ENCODE assay signal across 18 cellular contexts in genomic region chr5:139680368-139681111, GRCh38. TPM values are rescaled to one million over a fixed set of nuclear protein-coding genes. Genes with fewer than 3 reads are reported as not detected.
A peak's percentile ranks its signal among the peaks of the same experiment; 100 is the strongest.
DNase-seq lines count a peak whose midpoint lies in the region; ATAC-seq, FAIRE-seq and TF ChIP-seq lines count a peak whose summit lies in the region.
"Had no signal": no experiment of that assay in that cellular context is flagged by ENCODE, and none has a peak within 500 bp of the region (broad histone marks: within the 10 kb centered on the region; RNA-seq: fewer than 3 reads in every experiment).

No MANE protein-coding gene starts in this region.

- BruUV-seq in K562 (replicated peaks; lab: Mats Ljungman, UMichigan), result no TSS peak

- peaks cover 60% of the 10 kb centered on the region for H3K79me2 ChIP-seq in K562 (ENCODE audit: control insufficient read depth, insufficient read depth, low read length)

- intact Hi-C loops in K562 (cut with micrococcal nuclease) (no loop called here), dorsolateral prefrontal cortex (cut with DNase I) (no loop called here), right lobe of liver (cut with DNase I) (no loop called here)

- H3K4me3 ChIP-seq in K562 (no peak overlapping the region), dorsolateral prefrontal cortex (peak overlapping the region in 6 of 59 donors; percentile 4 to 24 (median 17)), right lobe of liver (no peak overlapping the region)
- H3K4me3 ChIP-seq: GM12878 had no signal

- H3K27ac ChIP-seq in K562 (ENCODE audit: extremely low read depth, low read depth, low read length) (no peak overlapping the region), dorsolateral prefrontal cortex (peak overlapping the region; percentile 82 to 100 (median 98)), right lobe of liver (no peak overlapping the region)

- FAIRE-seq in K562 (lab: Jason Lieb, UNC), result no peak
- FAIRE-seq: GM12878 had no signal

- in situ Hi-C loops in K562 (cut with MboI), result no loop called here

- H3K4me2 ChIP-seq in K562 (ENCODE audit: insufficient read depth, low read length), result no peak overlapping the region

- ATAC-seq in K562 (no peak), right lobe of liver (no peak)
- no peak for ATAC-seq in stimulated activated naive B cell treated with anti-CD40 and anti-IgM and Interleukin-4, amounts not matched to agents 10 μg/mL and 1 μg/mL and 100 μg/mL, for 72 hours (replicated peaks)
- ATAC-seq: GM12878, HCT116 had no signal

- 94% methylated on average over 32 of the region's 36 CpGs for WGBS in K562 (ENCODE audit: insufficient coverage, low coverage, missing lambda C conversion rate)
- no CpG with 5 or more reads among the region's 36 CpGs for WGBS in right lobe of liver (ENCODE audit: insufficient coverage, low coverage, low lambda C conversion rate, missing lambda C conversion rate)

- H3K27me3 Mint-ChIP-seq in stimulated activated naive B cell treated with anti-CD40 and anti-IgM and Interleukin-4, amounts not matched to agents 10 μg/mL and 1 μg/mL and 100 μg/mL, for 72 hours, result no peaks in the 10 kb centered on the region
- H3K27me3 Mint-ChIP-seq: CD4-positive, alpha-beta memory T cell had no signal

- TF ChIP-seq CTCF in K562 (IDR thresholded peaks at IDR 0.05 in 2 of 3, conservative IDR thresholded peaks at IDR 0.05 in 1 of 3; ENCODE audit: insufficient read depth in 2 of 3, low read depth in 1 of 3, low read length in 3 of 3), result no peak
- TF ChIP-seq CTCF in dorsolateral prefrontal cortex (IDR thresholded peaks at IDR 0.05 in 54 of 56, conservative IDR thresholded peaks at IDR 0.05 in 2 of 56; ENCODE audit: low read depth in 1 of 56, partially characterized antibody in 56 of 56), result no peak
- TF ChIP-seq CTCF in right lobe of liver (IDR thresholded peaks at IDR 0.05), result no peak

- peaks cover 0 to 58% of the 10 kb centered on the region in 2 experiments; a peak in 4 of 5 replicates for H3K4me1 ChIP-seq in K562 (replicated peaks in 1 of 2; ENCODE audit: control insufficient read depth in 2 of 2, insufficient read depth in 2 of 2, low read length in 2 of 2)
- peaks cover 0 to 46% (median 21%) of the 10 kb centered on the region in 4 donors for H3K4me1 ChIP-seq in right lobe of liver

- CTCF ChIA-PET in K562 (lab: Yijun Ruan, JAX; ENCODE audit: low intra/inter-chr PET ratio), result no interaction called here

- DNase-seq in K562 (ENCODE audit: extremely low read depth in 1 of 4, low spot score in 3 of 4), result no peak
- DNase-seq in dorsolateral prefrontal cortex, result peak in 2 of 10 donors; percentile 39 to 48
- DNase-seq in right lobe of liver, result peak in 2 of 3 donors; percentile 17 to 48
- no peak for DNase-seq in stimulated activated naive B cell treated with anti-CD40 and anti-IgM and Interleukin-4, amounts not matched to agents 10 μg/mL and 1 μg/mL and 100 μg/mL, for 72 hours
- no peak for DNase-seq in A172 (ENCODE audit: low spot score)
- no peak for DNase-seq in activated effector memory CD4-positive, alpha-beta T cell treated with Interleukin-2 at 50 U/mL for 16 hours
- DNase-seq in activated CD8-positive, alpha-beta memory T cell treated with anti-CD3 and anti-CD28 coated beads, Interleukin-2, amount 50 U/mL, for 48 hours, result no peak
- DNase-seq: BE2C; CD4-positive, alpha-beta memory T cell; GDM1; Karpas-422; MM.1S; NCI-H1092 treated with DMSO at 0.1 percent for 48 hours; NCI-H2081 treated with DMSO at 0.1 percent for 48 hours; NCI-H2227 treated with DMSO at 0.1 percent for 48 hours; NCI-H524 had no signal

- no peak overlapping the region for H3K4me3 Mint-ChIP-seq in stimulated activated naive B cell treated with anti-CD40 and anti-IgM and Interleukin-4, amounts not matched to agents 10 μg/mL and 1 μg/mL and 100 μg/mL, for 72 hours
- H3K4me3 Mint-ChIP-seq: CD4-positive, alpha-beta memory T cell had no signal

- no peak for TF ChIP-seq RAD21 in K562 (CRISPR knock-in tag; conservative IDR thresholded peaks at IDR 0.05 in 1 of 2, IDR thresholded peaks at IDR 0.05 in 1 of 2)

- peak overlapping the region in 1 of 2 experiments; percentile 64; a peak in 2 of 4 replicates for H3K9ac ChIP-seq in K562 (ENCODE audit: insufficient read depth in 1 of 2, low read depth in 2 of 2, low read length in 2 of 2)

- TF ChIP-seq EP300 in K562 (IDR thresholded peaks at IDR 0.05; ENCODE audit: low read length), result no peak

- H3K9me1 ChIP-seq in K562 (ENCODE audit: control insufficient read depth, insufficient read depth, low read length), result peaks cover 3% of the 10 kb centered on the region

- no peak overlapping the region for H2AFZ ChIP-seq in K562 (ENCODE audit: low read depth, low read length)

- H3K27me3 ChIP-seq in K562 (ENCODE audit: control insufficient read depth in 2 of 2, insufficient read depth in 2 of 2, low read length in 2 of 2) (no peaks in the 10 kb centered on the region), dorsolateral prefrontal cortex (no peaks in the 10 kb centered on the region), right lobe of liver (no peaks in the 10 kb centered on the region)
- H3K27me3 ChIP-seq: BE2C had no signal

- peaks cover 31 to 58% of the 10 kb centered on the region in 2 donors for H3K36me3 Mint-ChIP-seq in stimulated activated naive B cell treated with anti-CD40 and anti-IgM and Interleukin-4, amounts not matched to agents 10 μg/mL and 1 μg/mL and 100 μg/mL, for 72 hours
- H3K36me3 Mint-ChIP-seq: CD4-positive, alpha-beta memory T cell had no signal

- H4K20me1 ChIP-seq in K562 (replicated peaks; ENCODE audit: control insufficient read depth, insufficient read depth, low read length), result peaks cover 28% of the 10 kb centered on the region

- peak overlapping the region; percentile 87 for H3K27ac Mint-ChIP-seq in stimulated activated naive B cell treated with anti-CD40 and anti-IgM and Interleukin-4, amounts not matched to agents 10 μg/mL and 1 μg/mL and 100 μg/mL, for 72 hours

- H3K36me3 ChIP-seq in K562 (ENCODE audit: control insufficient read depth, insufficient read depth, low read length), result peaks cover 68% of the 10 kb centered on the region; the same call in 2 of the 3 replicates
- H3K36me3 ChIP-seq in right lobe of liver, result peaks cover 2 to 33% (median 11%) of the 10 kb centered on the region in 4 donors

- TF ChIP-seq POLR2A in K562 (conservative IDR thresholded peaks at IDR 0.05) (no peak), right lobe of liver (IDR thresholded peaks at IDR 0.05) (no peak)

- no peaks in the 10 kb centered on the region for H3K9me3 ChIP-seq in K562 (replicated peaks; ENCODE audit: control insufficient read depth, insufficient read depth, low read depth, low read length)
- H3K9me3 ChIP-seq in right lobe of liver, result no peaks in the 10 kb centered on the region
- H3K9me3 ChIP-seq: BE2C had no signal

- H3K4me1 Mint-ChIP-seq in stimulated activated naive B cell treated with anti-CD40 and anti-IgM and Interleukin-4, amounts not matched to agents 10 μg/mL and 1 μg/mL and 100 μg/mL, for 72 hours, result peaks cover 35 to 74% of the 10 kb centered on the region in 2 donors

- POLR2A ChIA-PET in K562 (lab: Yijun Ruan, JAX), result no interaction called here

- no peaks in the 10 kb centered on the region for H3K9me3 Mint-ChIP-seq in stimulated activated naive B cell treated with anti-CD40 and anti-IgM and Interleukin-4, amounts not matched to agents 10 μg/mL and 1 μg/mL and 100 μg/mL, for 72 hours
- H3K9me3 Mint-ChIP-seq: CD4-positive, alpha-beta memory T cell had no signal

TF ChIP-seq in K562, 482 proteins besides CTCF, POLR2A, EP300 and RAD21:
- TF ChIP-seq ZBTB17 (CRISPR knock-in tag; IDR thresholded peaks at IDR 0.05), result no peak
- TF ChIP-seq ZEB2 (IDR thresholded peaks at IDR 0.05), result no peak
- TF ChIP-seq POLR2G (IDR thresholded peaks at IDR 0.05; ENCODE audit: low read depth, low read length), result peak; percentile 61

RNA-seq across cellular contexts. Expression of gene CXXC5, which starts 32.4 kb away (rescaled TPM):
- total RNA-seq in K562 (2011; cell fraction: chromatin; rRNA removed; ENCODE audit: low replicate concordance), result 44.6 and 81.0 TPM in 2 replicates
- total RNA-seq in K562 (2011; cell fraction: nucleolus; rRNA removed), result 52.9 TPM in 2 replicates
- total RNA-seq in K562 (2011; cell fraction: nucleoplasm; rRNA removed), result 37.8 and 55.7 TPM in 2 replicates
- total RNA-seq in K562 (2014; rRNA removed) (121 and 123 TPM in 2 replicates), K562 (2014; rRNA removed; fragmentation: Illumina TruSeq; extraction: Trizol) (24.1 and 25.8 TPM in 2 replicates), K562 (2015; rRNA removed; fragmentation: Illumina TruSeq; extraction: Trizol) (40.6 and 45.1 TPM in 2 replicates), K562 (2021) (79.3 and 87.8 TPM in 2 replicates), dorsolateral prefrontal cortex (100 to 1,000 TPM in 83 of 120 experiments, 10 to 100 TPM in 37; 79.1 to 229 (median 108) TPM), right lobe of liver (10 to 100 TPM; 44.5 to 84.9 (median 66.4) TPM)
- polyA plus RNA-seq in K562 (2011; rRNA removed) (44.8 and 51.8 TPM in 2 replicates), K562 (2014; fragmentation: Illumina TruSeq; extraction: Trizol) (45.8 and 61.2 TPM in 2 replicates), K562 (2014; fragmentation: Nextera tagmentation; extraction: Ambion mirVana) (1 to 10 TPM; 1.9 to 4.6 TPM), K562 (2014; rRNA removed) (63.8 and 67.0 TPM in 2 replicates)
- polyA plus RNA-seq in K562 (2011; cell fraction: cytosol; rRNA removed), result 47.3 and 134 TPM in 2 replicates
- polyA plus RNA-seq in K562 (2011; cell fraction: nucleus; rRNA removed), result 34.3 and 47.7 TPM in 2 replicates
- polyA plus RNA-seq in K562 (2012), result 63.1 and 65.7 TPM in 2 replicates
- 27.1 and 39.4 TPM in 2 replicates for polyA minus RNA-seq in K562 (2011; rRNA and poly(A)+ RNA removed)
- polyA minus RNA-seq in K562 (2011; cell fraction: cytosol; rRNA and poly(A)+ RNA removed), result 47.5 and 54.4 TPM in 2 replicates
- 29.4 and 36.8 TPM in 2 replicates for polyA minus RNA-seq in K562 (2011; cell fraction: nucleus; rRNA and poly(A)+ RNA removed)
- 162 and 189 TPM in 2 replicates for total RNA-seq in A172 (2014; rRNA removed; shearing (Covaris generic))

Comparison
In these comparisons a context has a peak if more than half of its experiments do, and no peak if none do; other contexts are left out.
1. DNase-seq: peak in right lobe of liver (2 of 3); none in K562 (0 of 4), stimulated activated naive B cell treated with anti-CD40 and anti-IgM and Interleukin-4, amounts not matched to agents 10 μg/mL and 1 μg/mL and 100 μg/mL, for 72 hours (single experiment), A172 (single experiment), activated effector memory CD4-positive, alpha-beta T cell treated with Interleukin-2 at 50 U/mL for 16 hours (single experiment) and activated CD8-positive, alpha-beta memory T cell treated with anti-CD3 and anti-CD28 coated beads, Interleukin-2, amount 50 U/mL, for 48 hours (single experiment).
2. H3K27ac ChIP-seq: peak in dorsolateral prefrontal cortex (59 of 59); none in K562 (single experiment) and right lobe of liver (0 of 3).